17 cellular contexts compared by ENCODE assay signal in the genomic region with DNA sequence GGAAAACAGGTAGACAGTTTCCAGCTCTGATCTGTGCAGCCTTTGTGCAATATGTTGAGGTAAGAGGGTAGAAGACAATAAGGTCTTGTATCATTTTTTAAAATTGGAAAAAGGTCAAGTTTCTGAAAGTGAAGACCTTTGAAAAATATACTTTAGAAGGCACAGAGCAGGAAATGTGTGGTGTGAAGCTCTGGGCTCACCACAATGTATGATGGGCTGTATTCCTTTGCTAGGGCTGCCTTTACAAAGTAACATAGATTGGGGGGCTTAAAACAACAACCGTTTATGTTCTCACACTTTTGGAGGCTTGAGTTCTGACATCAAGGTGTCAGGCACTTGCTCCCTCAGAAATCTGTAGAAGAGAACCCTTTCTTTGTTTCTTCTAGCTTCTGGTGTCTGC.
DNase-seq lines count a peak whose midpoint lies in the region; ATAC-seq and TF ChIP-seq lines count a peak whose summit lies in the region.
"Had no signal": no experiment of that assay in that cellular context is flagged by ENCODE, and none has a peak within 500 bp of the region (broad histone marks: within the 10 kb centered on the region; RNA-seq: fewer than 3 reads in every experiment).

No MANE protein-coding gene starts in this region.

- peaks cover 2% of the 10 kb centered on the region for H3K36me3 Mint-ChIP-seq in activated naive CD4-positive, alpha-beta T cell treated with anti-CD3 and anti-CD28 coated beads, Interleukin-2, amount 50 U/mL, for 24 hours
- H3K36me3 Mint-ChIP-seq in activated B cell treated with CpG ODN at 0.5 μM for 24 hours (ENCODE audit: low read depth) (no peaks in the 10 kb centered on the region), immature natural killer cell (peaks cover 0 to 9% (median 0%) of the 10 kb centered on the region in 3 donors)
- peaks cover 16% of the 10 kb centered on the region for H3K36me3 Mint-ChIP-seq in stimulated activated naive CD8-positive, alpha-beta T cell treated with anti-CD3 and anti-CD28 coated beads, Interleukin-15, Interleukin-2, amounts not matched to agents 100 ng/mL and 50 ng/mL, for 24 hours (ENCODE audit: low read depth)

- H3K4me3 Mint-ChIP-seq in activated naive CD4-positive, alpha-beta T cell treated with anti-CD3 and anti-CD28 coated beads, Interleukin-2, amount 50 U/mL, for 24 hours: peak overlapping the region; percentile 70
- H3K4me3 Mint-ChIP-seq in activated B cell treated with CpG ODN at 0.5 μM for 24 hours (no peak overlapping the region), immature natural killer cell (peak overlapping the region in 4 of 5 donors; percentile 0 to 48 (median 8))
- peak overlapping the region; percentile 77 for H3K4me3 Mint-ChIP-seq in stimulated activated naive CD8-positive, alpha-beta T cell treated with anti-CD3 and anti-CD28 coated beads, Interleukin-15, Interleukin-2, amounts not matched to agents 100 ng/mL and 50 ng/mL, for 24 hours
- H3K4me3 Mint-ChIP-seq: endodermal cell had no signal

- H3K27me3 Mint-ChIP-seq in activated naive CD4-positive, alpha-beta T cell treated with anti-CD3 and anti-CD28 coated beads, Interleukin-2, amount 50 U/mL, for 24 hours: no peaks in the 10 kb centered on the region
- no peaks in the 10 kb centered on the region for H3K27me3 Mint-ChIP-seq in activated B cell treated with CpG ODN at 0.5 μM for 24 hours
- peaks cover 3 to 11% (median 6%) of the 10 kb centered on the region in 3 donors for H3K27me3 Mint-ChIP-seq in immature natural killer cell (ENCODE audit: low read depth in 3 of 3)
- H3K27me3 Mint-ChIP-seq in stimulated activated naive CD8-positive, alpha-beta T cell treated with anti-CD3 and anti-CD28 coated beads, Interleukin-15, Interleukin-2, amounts not matched to agents 100 ng/mL and 50 ng/mL, for 24 hours: no peaks in the 10 kb centered on the region

- no peak for ATAC-seq in activated B cell treated with CpG ODN at 0.5 μM for 24 hours (ENCODE audit: low read depth)
- no peak for ATAC-seq in left ventricle myocardium superior
- ATAC-seq: activated CD4-positive, CD25-positive, alpha-beta regulatory T cell treated with anti-CD3 and anti-CD28 coated beads, Interleukin-2, amount 50 U/mL, for 24 hours; right cardiac atrium had no signal

- no peak for TF ChIP-seq CTCF in activated B cell treated with CpG ODN at 0.5 μM for 24 hours (IDR thresholded peaks at IDR 0.05)

- POLR2A ChIA-PET in activated B cell treated with CpG ODN at 0.5 μM for 24 hours (lab: Charles Lee): no interaction called here

- H3K4me1 Mint-ChIP-seq in activated naive CD4-positive, alpha-beta T cell treated with anti-CD3 and anti-CD28 coated beads, Interleukin-2, amount 50 U/mL, for 24 hours: peaks cover 82% of the 10 kb centered on the region
- peaks cover 92% of the 10 kb centered on the region for H3K4me1 Mint-ChIP-seq in activated B cell treated with CpG ODN at 0.5 μM for 24 hours
- peaks cover 77 to 94% of the 10 kb centered on the region in 2 donors for H3K4me1 Mint-ChIP-seq in immature natural killer cell
- H3K4me1 Mint-ChIP-seq in stimulated activated naive CD8-positive, alpha-beta T cell treated with anti-CD3 and anti-CD28 coated beads, Interleukin-15, Interleukin-2, amounts not matched to agents 100 ng/mL and 50 ng/mL, for 24 hours (ENCODE audit: low read depth): peaks cover 100% of the 10 kb centered on the region

- intact Hi-C loops in activated B cell treated with CpG ODN at 0.5 μM for 24 hours (cut with micrococcal nuclease) (loop anchor here (2.0 to 10.0 kb wide), 4 partner anchors 136 to 1393 kb away; a partner anchor contains a TSS), left ventricle myocardium superior (cut with micrococcal nuclease) (no loop called here)

- no peak for DNase-seq in activated naive CD4-positive, alpha-beta T cell (lab: John Stamatoyannopoulos, UW)
- DNase-seq in activated B cell treated with CpG ODN at 0.5 μM for 24 hours (no peak), immature natural killer cell (no peak), NCI-H187 treated with DMSO at 0.1 percent for 48 hours (lab: John Stamatoyannopoulos, UW) (no peak), NAMALWA (ENCODE audit: low spot score) (no peak), left ventricle myocardium superior (no peak)
- DNase-seq: endodermal cell, hypothalamus, MG63, midbrain, NCI-H1930, NCI-H446 treated with DMSO at 0.1 percent for 48 hours, right cardiac atrium, Right ventricle myocardium superior had no signal

- CTCF ChIA-PET in activated B cell treated with CpG ODN at 0.5 μM for 24 hours (lab: Charles Lee): no interaction called here

- H3K9me3 Mint-ChIP-seq in activated naive CD4-positive, alpha-beta T cell treated with anti-CD3 and anti-CD28 coated beads, Interleukin-2, amount 50 U/mL, for 24 hours: no peaks in the 10 kb centered on the region
- H3K9me3 Mint-ChIP-seq in activated B cell treated with CpG ODN at 0.5 μM for 24 hours: no peaks in the 10 kb centered on the region
- H3K9me3 Mint-ChIP-seq in immature natural killer cell: peaks cover 0 to 9% (median 3%) of the 10 kb centered on the region in 6 donors
- H3K9me3 Mint-ChIP-seq in stimulated activated naive CD8-positive, alpha-beta T cell treated with anti-CD3 and anti-CD28 coated beads, Interleukin-15, Interleukin-2, amounts not matched to agents 100 ng/mL and 50 ng/mL, for 24 hours: peaks cover 7% of the 10 kb centered on the region

- peak overlapping the region; percentile 97 for H3K27ac Mint-ChIP-seq in activated naive CD4-positive, alpha-beta T cell treated with anti-CD3 and anti-CD28 coated beads, Interleukin-2, amount 50 U/mL, for 24 hours
- H3K27ac Mint-ChIP-seq in activated B cell treated with CpG ODN at 0.5 μM for 24 hours (peak overlapping the region; percentile 95), immature natural killer cell (peak overlapping the region in 5 of 6 donors; percentile 36 to 88 (median 70))
- H3K27ac Mint-ChIP-seq in stimulated activated naive CD8-positive, alpha-beta T cell treated with anti-CD3 and anti-CD28 coated beads, Interleukin-15, Interleukin-2, amounts not matched to agents 100 ng/mL and 50 ng/mL, for 24 hours: peak overlapping the region; percentile 100
- H3K27ac Mint-ChIP-seq: endodermal cell had no signal
